In the genomic region with DNA sequence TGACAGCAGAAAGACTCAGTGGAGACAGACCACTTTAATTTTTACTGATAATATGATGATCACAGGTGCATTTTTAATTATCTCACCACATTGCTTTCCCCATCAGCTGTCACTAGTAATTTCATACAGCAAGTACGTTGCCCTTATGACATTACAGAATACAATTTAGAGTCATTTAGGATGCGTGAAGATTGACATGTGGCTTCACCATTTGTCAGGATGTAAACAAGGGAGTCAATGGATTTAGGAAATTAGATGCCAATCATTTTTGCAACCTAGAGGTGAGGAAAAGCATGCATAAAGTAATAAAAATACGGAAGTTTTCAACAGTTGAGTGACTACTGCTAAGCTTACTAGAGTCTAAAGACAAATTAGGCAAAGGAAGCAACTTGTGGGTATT, we compare ENCODE assay signal across 23 cellular contexts.
"Had no signal": no experiment of that assay in that cellular context is flagged by ENCODE, and none has a peak within 500 bp of the region (broad histone marks: within the 10 kb centered on the region; RNA-seq: fewer than 3 reads in every experiment).

No MANE protein-coding gene starts in this region.

- H3K4me3 Mint-ChIP-seq: mesothelial cell of epicardium, naive B cell had no signal

- H3K9me3 ChIP-seq: esophagus muscularis mucosa, left lung, lower lobe of right lung, mucosa of descending colon had no signal

- H3K36me3 Mint-ChIP-seq: mesothelial cell of epicardium, naive B cell had no signal

- H3K27me3 ChIP-seq: dorsolateral prefrontal cortex, esophagus muscularis mucosa, foreskin keratinocyte, gastroesophageal sphincter, heart right ventricle, left lung had no signal

- FAIRE-seq: colon, endothelial cell of umbilical vein, islet of Langerhans, keratinocyte had no signal

- H3K27ac ChIP-seq: coronary artery, dorsolateral prefrontal cortex, esophagus muscularis mucosa, foreskin keratinocyte, gastroesophageal sphincter, heart right ventricle, left lung, lower lobe of right lung had no signal

- H3K4me3 ChIP-seq: coronary artery, dorsolateral prefrontal cortex, esophagus muscularis mucosa, gastroesophageal sphincter, heart right ventricle, left lung, lower lobe of right lung, mucosa of descending colon had no signal

- H3K36me3 ChIP-seq: esophagus muscularis mucosa, gastroesophageal sphincter, heart right ventricle, left lung, lower lobe of right lung had no signal

- H3K9me3 Mint-ChIP-seq: mesothelial cell of epicardium had no signal

- H3K4me1 Mint-ChIP-seq: mesothelial cell of epicardium, naive B cell had no signal

- H3K27ac Mint-ChIP-seq: mesothelial cell of epicardium, naive B cell had no signal

- DNase-seq: dermis blood vessel endothelial cell; dorsolateral prefrontal cortex; effector CD4-positive, alpha-beta T cell; effector memory CD4-positive, alpha-beta T cell; foreskin keratinocyte; head of caudate nucleus; heart right ventricle; hippocampal formation; left cardiac atrium; left lung; left ventricle myocardium superior; lower lobe of right lung; mesenchymal stem cell; mucosa of descending colon; naive B cell had no signal

- H3K4me1 ChIP-seq: esophagus muscularis mucosa, foreskin keratinocyte, gastroesophageal sphincter, heart right ventricle, left lung, lower lobe of right lung had no signal

- ATAC-seq: foreskin keratinocyte, gastroesophageal sphincter, heart right ventricle, left cardiac atrium, left lung, left ventricle myocardium superior, lower lobe of right lung, mucosa of descending colon had no signal
